Comparison of ENCODE assay signal across 1 cellular context in genomic region chr7:105876964-105877601, GRCh38.
A peak's percentile ranks its signal among the peaks of the same experiment; 100 is the strongest.
TF ChIP-seq lines count a peak whose summit lies in the region.

No MANE protein-coding gene starts in this region.

TF ChIP-seq in HepG2, 621 proteins besides CTCF, POLR2A, EP300 and RAD21 (continued from another document and continues in another):
- TF ChIP-seq ZHX2 (IDR thresholded peaks at IDR 0.05; ENCODE audit: low read depth) (no peak), ZHX2 (CRISPR knock-in tag; IDR thresholded peaks at IDR 0.05; ENCODE audit: borderline replicate concordance) (no peak), ZNF766 (CRISPR knock-in tag; IDR thresholded peaks at IDR 0.05; ENCODE audit: borderline replicate concordance) (no peak), RBM39 (IDR thresholded peaks at IDR 0.05; ENCODE audit: low read depth, low read length, poor library complexity, severe bottlenecking) (no peak), IRF9 (CRISPR knock-in tag; IDR thresholded peaks at IDR 0.05; ENCODE audit: borderline replicate concordance) (peak; percentile 76; the same call in 1 of the 2 replicates), ZNF749 (CRISPR knock-in tag; IDR thresholded peaks at IDR 0.05; ENCODE audit: borderline replicate concordance) (no peak), PAF1 (CRISPR knock-in tag; IDR thresholded peaks at IDR 0.05) (no peak), PLSCR1 (CRISPR knock-in tag; IDR thresholded peaks at IDR 0.05; ENCODE audit: borderline replicate concordance) (no peak), THAP7 (CRISPR knock-in tag; IDR thresholded peaks at IDR 0.05) (no peak), ZNF83 (CRISPR knock-in tag; IDR thresholded peaks at IDR 0.05; ENCODE audit: borderline replicate concordance) (no peak), KDM2A (CRISPR knock-in tag; IDR thresholded peaks at IDR 0.05; ENCODE audit: borderline replicate concordance, low read depth) (peak; percentile 47), MTA1 (CRISPR knock-in tag; IDR thresholded peaks at IDR 0.05; ENCODE audit: borderline replicate concordance) (peak; percentile 75; the same call in 1 of the 2 replicates), JUN (CRISPR knock-in tag; IDR thresholded peaks at IDR 0.05) (no peak; the same call in 1 of the 2 replicates), RCOR2 (CRISPR knock-in tag; IDR thresholded peaks at IDR 0.05) (no peak), KIAA2018 (CRISPR knock-in tag; IDR thresholded peaks at IDR 0.05; ENCODE audit: borderline replicate concordance) (no peak), HNRNPLL (IDR thresholded peaks at IDR 0.05; ENCODE audit: low read depth, low read length, poor library complexity, severe bottlenecking) (peak; percentile 81), SMARCC2 (IDR thresholded peaks at IDR 0.05) (no peak), GTF2F1 (IDR thresholded peaks at IDR 0.05; ENCODE audit: low read length) (no peak), TSC22D2 (CRISPR knock-in tag; IDR thresholded peaks at IDR 0.05; ENCODE audit: borderline replicate concordance) (no peak), ZFP82 (CRISPR knock-in tag; IDR thresholded peaks at IDR 0.05; ENCODE audit: borderline replicate concordance) (no peak), EHMT2 (IDR thresholded peaks at IDR 0.05; ENCODE audit: borderline replicate concordance, low read depth, low read length) (no peak), ARNT (IDR thresholded peaks at IDR 0.05) (no peak), TAF15 (IDR thresholded peaks at IDR 0.05; ENCODE audit: low read depth, low read length, poor library complexity, severe bottlenecking) (no peak), ZNF530 (CRISPR knock-in tag; IDR thresholded peaks at IDR 0.05; ENCODE audit: low read depth) (peak; percentile 26; the same call in 1 of the 2 replicates), HDAC1 (CRISPR knock-in tag; IDR thresholded peaks at IDR 0.05) (peak; percentile 53), ZNF883 (CRISPR knock-in tag; IDR thresholded peaks at IDR 0.05; ENCODE audit: not compliant biosample characterization) (no peak), ZNF839 (CRISPR knock-in tag; IDR thresholded peaks at IDR 0.05; ENCODE audit: borderline replicate concordance) (no peak), TMF1 (CRISPR knock-in tag; IDR thresholded peaks at IDR 0.05; ENCODE audit: low read depth) (no peak), ZNF660 (CRISPR knock-in tag; IDR thresholded peaks at IDR 0.05; ENCODE audit: borderline replicate concordance, low read depth) (no peak), ZNF350 (CRISPR knock-in tag; IDR thresholded peaks at IDR 0.05; ENCODE audit: borderline replicate concordance, low read depth) (peak; percentile 63; the same call in 1 of the 2 replicates), MAFG (CRISPR knock-in tag; IDR thresholded peaks at IDR 0.05) (no peak), NFKB2 (CRISPR knock-in tag; IDR thresholded peaks at IDR 0.05; ENCODE audit: borderline replicate concordance) (0 out of 2 replicates have a peak, but pooled peaks have one; percentile 48), ZNF687 (CRISPR knock-in tag; IDR thresholded peaks at IDR 0.05) (peak; percentile 86), ZNF484 (CRISPR knock-in tag; IDR thresholded peaks at IDR 0.05; ENCODE audit: borderline replicate concordance, low read depth) (no peak), NCOR1 (IDR thresholded peaks at IDR 0.05; ENCODE audit: borderline replicate concordance, low read length) (peak; percentile 77), HNF4G (IDR thresholded peaks at IDR 0.05; ENCODE audit: borderline replicate concordance, low read depth, low read length) (no peak; the same call in none of the 2 replicates), HNF4G (CRISPR knock-in tag; IDR thresholded peaks at IDR 0.05; ENCODE audit: borderline replicate concordance, low read depth) (peak; percentile 63; the same call in 1 of the 2 replicates), AGO1 (IDR thresholded peaks at IDR 0.05; ENCODE audit: low read depth, low read length, poor library complexity, severe bottlenecking) (no peak), ZFP41 (CRISPR knock-in tag; IDR thresholded peaks at IDR 0.05; ENCODE audit: borderline replicate concordance) (no peak), ISL2 (CRISPR knock-in tag; IDR thresholded peaks at IDR 0.05) (no peak)
